In the genomic region with DNA sequence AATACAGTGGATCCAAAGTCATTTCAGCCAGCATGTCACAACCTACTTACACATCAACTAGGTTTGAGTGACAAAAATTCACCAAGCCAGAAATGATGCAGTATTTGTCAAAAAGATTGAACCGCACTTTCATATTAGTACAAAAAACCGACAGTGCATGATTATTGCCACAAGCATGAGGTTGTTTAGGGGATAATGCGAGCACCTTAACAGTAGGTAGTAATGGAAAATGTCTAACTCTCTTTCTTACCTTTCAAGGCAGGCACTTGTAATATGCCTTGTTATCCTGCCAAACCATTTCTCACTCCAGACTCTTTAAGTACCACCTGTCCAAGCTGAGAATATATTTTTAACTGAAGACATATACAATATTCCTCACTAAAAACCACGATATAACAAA, we compare ENCODE assay signal across 8 cellular contexts.
"Had no signal": no experiment of that assay in that cellular context is flagged by ENCODE, and none has a peak within 500 bp of the region (broad histone marks: within the 10 kb centered on the region; RNA-seq: fewer than 3 reads in every experiment).

No MANE protein-coding gene starts in this region.

- H3K9me3 Mint-ChIP-seq: HFFc6, IgD-negative memory B cell had no signal

- H3K4me3 ChIP-seq: HAP-1 had no signal

- H3K4me3 Mint-ChIP-seq: HFFc6, IgD-negative memory B cell had no signal

- H3K27ac ChIP-seq: HL-60 had no signal

- H3K27ac Mint-ChIP-seq: HFFc6, IgD-negative memory B cell had no signal

- H3K36me3 Mint-ChIP-seq: IgD-negative memory B cell had no signal

- FAIRE-seq: HepG2 had no signal

- H3K9me3 ChIP-seq: HAP-1 had no signal

- ATAC-seq: HCT116, HepG2 had no signal

- DNase-seq: GOT3, H7, HFFc6 had no signal

- H3K27me3 Mint-ChIP-seq: IgD-negative memory B cell had no signal

- H3K36me3 ChIP-seq: HAP-1 had no signal

- H3K4me1 ChIP-seq: HAP-1 had no signal
